19 cellular contexts compared by ENCODE assay signal in genomic region chr10:120613180-120613579, GRCh38.
DNase-seq lines count a peak whose midpoint lies in the region; ATAC-seq, FAIRE-seq and TF ChIP-seq lines count a peak whose summit lies in the region.
"Had no signal": no experiment of that assay in that cellular context is flagged by ENCODE, and none has a peak within 500 bp of the region (broad histone marks: within the 10 kb centered on the region; RNA-seq: fewer than 3 reads in every experiment).

No MANE protein-coding gene starts in this region.

- peaks cover 3% of the 10 kb centered on the region for H3K9me3 Mint-ChIP-seq in astrocyte (ENCODE audit: unreplicated experiment)
- H3K9me3 Mint-ChIP-seq: CD4-positive, alpha-beta T cell had no signal

- WGBS in A549 (ENCODE audit: missing lambda C conversion rate): under 1% methylated on average over 3 of the region's 3 CpGs

- POLR2A ChIA-PET in A549 (lab: Yijun Ruan, JAX): no interaction called here

- no peak overlapping the region for H3K9ac ChIP-seq in astrocyte (ENCODE audit: low read length)

- H3K27me3 Mint-ChIP-seq in astrocyte (ENCODE audit: low read depth, unreplicated experiment): no peaks in the 10 kb centered on the region
- H3K27me3 Mint-ChIP-seq: CD4-positive, alpha-beta T cell had no signal

- no peak overlapping the region for H2AFZ ChIP-seq in astrocyte (ENCODE audit: low read depth, low read length)

- H3K4me1 ChIP-seq in A549 (no peaks in the 10 kb centered on the region), astrocyte (ENCODE audit: insufficient read depth, low read length) (peaks cover 2% of the 10 kb centered on the region)

- CTCF ChIA-PET in A549 (lab: Yijun Ruan, JAX): no interaction called here

- H3K4me3 Mint-ChIP-seq in astrocyte (ENCODE audit: unreplicated experiment): no peak overlapping the region
- H3K4me3 Mint-ChIP-seq: B cell; CD4-positive, alpha-beta T cell; HFFc6; IgD-negative memory B cell had no signal

- H3K36me3 ChIP-seq in astrocyte (ENCODE audit: insufficient read depth, low read length): no peaks in the 10 kb centered on the region

- ATAC-seq in A549 (no peak), GM19351 (IDR thresholded peaks at IDR 0.05; ENCODE audit: unreplicated experiment) (no peak)

- H3K79me2 ChIP-seq in astrocyte (ENCODE audit: insufficient read depth, low read length): no peaks in the 10 kb centered on the region

- no peak overlapping the region for H3K27ac Mint-ChIP-seq in astrocyte (ENCODE audit: unreplicated experiment)
- H3K27ac Mint-ChIP-seq: B cell; CD4-positive, alpha-beta T cell; HFFc6; IgD-negative memory B cell had no signal

- DNase-seq in A549 (ENCODE audit: low read depth in 1 of 2, low spot score in 1 of 2) (no peak), M059J (ENCODE audit: low read depth) (peak; percentile 42), astrocyte (ENCODE audit: low read depth) (peak; percentile 6), fibroblast of the aortic adventitia (ENCODE audit: low read depth) (peak; percentile 6), NCI-H510A (lab: John Stamatoyannopoulos, UW) (no peak), SHP77 (lab: John Stamatoyannopoulos, UW) (no peak), NCI-H1694 (lab: John Stamatoyannopoulos, UW) (no peak)
- DNase-seq: C1 segment of cervical spinal cord; Calu3; CD4-positive, alpha-beta T cell; DMS79; EL; HCEC 1CT; HFFc6 had no signal

- H3K9me3 ChIP-seq in A549 (peaks cover 5% of the 10 kb centered on the region; the same call in 1 of the 3 replicates), astrocyte (ENCODE audit: insufficient read depth, low read depth, low read length) (no peaks in the 10 kb centered on the region)

- H3K36me3 Mint-ChIP-seq in astrocyte (ENCODE audit: low read depth, unreplicated experiment): no peaks in the 10 kb centered on the region

- H3K4me1 Mint-ChIP-seq in astrocyte (ENCODE audit: low read depth, unreplicated experiment): no peaks in the 10 kb centered on the region
- H3K4me1 Mint-ChIP-seq: B cell, IgD-negative memory B cell had no signal

- no peak overlapping the region for H3K4me3 ChIP-seq in A549
- no peak overlapping the region for H3K4me3 ChIP-seq in astrocyte (ENCODE audit: insufficient read depth, low read depth, low read length)
- H3K4me3 ChIP-seq in fibroblast of the aortic adventitia (ENCODE audit: low read depth, low read length): no peak overlapping the region

- H3K27ac ChIP-seq in A549 (no peak overlapping the region), astrocyte (ENCODE audit: low read depth, low read length) (no peak overlapping the region)

- no peaks in the 10 kb centered on the region for H3K27me3 ChIP-seq in astrocyte (ENCODE audit: insufficient read depth, low read length)

- TF ChIP-seq CTCF in A549 (IDR thresholded peaks at IDR 0.05): no peak
- no peak for TF ChIP-seq CTCF in astrocyte (IDR thresholded peaks at IDR 0.05; ENCODE audit: insufficient read depth, low read depth, low read length)
- TF ChIP-seq CTCF in fibroblast of the aortic adventitia (IDR thresholded peaks at IDR 0.05; ENCODE audit: insufficient read depth, low read length): no peak

- TF ChIP-seq RAD21 in A549 (conservative IDR thresholded peaks at IDR 0.05 in 1 of 2, IDR thresholded peaks at IDR 0.05 in 1 of 2): no peak

- no peak for TF ChIP-seq POLR2A in A549 (IDR thresholded peaks at IDR 0.05; ENCODE audit: low read length)

- no peaks in the 10 kb centered on the region for H4K20me1 ChIP-seq in astrocyte (ENCODE audit: insufficient read depth, low read length)

- FAIRE-seq in A549 (lab: Jason Lieb, UNC): no peak
- FAIRE-seq in astrocyte (lab: Jason Lieb, UNC): no peak
- FAIRE-seq: G401.6, GM12891 had no signal

- TF ChIP-seq EP300 in A549 (IDR thresholded peaks at IDR 0.05): no peak

- no peak overlapping the region for H3K4me2 ChIP-seq in A549
- H3K4me2 ChIP-seq in astrocyte (ENCODE audit: low read length): no peak overlapping the region

TF ChIP-seq in A549, 52 proteins besides CTCF, POLR2A, EP300 and RAD21:
- TF ChIP-seq MAFK (IDR thresholded peaks at IDR 0.05; ENCODE audit: partially characterized antibody): peak; percentile 10
- TF ChIP-seq REST (IDR thresholded peaks at IDR 0.05): no peak

Comparison
In these comparisons a context has a peak if more than half of its experiments do, and no peak if none do; other contexts are left out.
1. DNase-seq: peak in M059J (single experiment), astrocyte (single experiment) and fibroblast of the aortic adventitia (single experiment); none in A549 (0 of 2), NCI-H510A (single experiment), SHP77 (0 of 2) and NCI-H1694 (single experiment).